ENCODE assay signal across 8 cellular contexts in genomic region chr4:138199568-138200235, GRCh38. TPM values are rescaled to one million over a fixed set of nuclear protein-coding genes. Genes with fewer than 3 reads are reported as not detected.
DNase-seq lines count a peak whose midpoint lies in the region; ATAC-seq and TF ChIP-seq lines count a peak whose summit lies in the region.

No MANE protein-coding gene starts in this region.

- no peak overlapping the region for H3K4me3 Mint-ChIP-seq in activated T-helper 2 cell treated with anti-CD3 and anti-CD28 coated beads, Interferon-gamma antibody, Interleukin-2, Interleukin-4, amounts not matched to agents 10 μg/mL and 5 μg/mL and 100 μg/mL, durations not matched to agents 14 hours and 24 hours and 36 hours (ENCODE audit: low read depth)
- no peak overlapping the region; the same call in 1 of the 2 replicates for H3K4me3 Mint-ChIP-seq in HFFc6

- no peak for TF ChIP-seq CTCF in HFFc6 (IDR thresholded peaks at IDR 0.05)

- ATAC-seq in GM18517 (IDR thresholded peaks at IDR 0.05; ENCODE audit: unreplicated experiment) (peak; percentile 76), HG02763 (IDR thresholded peaks at IDR 0.05; ENCODE audit: unreplicated experiment) (peak; percentile 55)

- no peaks in the 10 kb centered on the region for H3K9me3 Mint-ChIP-seq in activated T-helper 2 cell treated with anti-CD3 and anti-CD28 coated beads, Interferon-gamma antibody, Interleukin-2, Interleukin-4, amounts not matched to agents 10 μg/mL and 5 μg/mL and 100 μg/mL, durations not matched to agents 14 hours and 24 hours and 36 hours
- no peaks in the 10 kb centered on the region for H3K9me3 Mint-ChIP-seq in HFFc6

- no peaks in the 10 kb centered on the region for H3K27me3 Mint-ChIP-seq in activated T-helper 2 cell treated with anti-CD3 and anti-CD28 coated beads, Interferon-gamma antibody, Interleukin-2, Interleukin-4, amounts not matched to agents 10 μg/mL and 5 μg/mL and 100 μg/mL, durations not matched to agents 14 hours and 24 hours and 36 hours (ENCODE audit: low read depth)
- H3K27me3 Mint-ChIP-seq in HFFc6 (ENCODE audit: insufficient read depth), result peaks cover 1% of the 10 kb centered on the region; the same call in 1 of the 2 replicates

- H3K36me3 Mint-ChIP-seq in activated T-helper 2 cell treated with anti-CD3 and anti-CD28 coated beads, Interferon-gamma antibody, Interleukin-2, Interleukin-4, amounts not matched to agents 10 μg/mL and 5 μg/mL and 100 μg/mL, durations not matched to agents 14 hours and 24 hours and 36 hours (ENCODE audit: low read depth), result no peaks in the 10 kb centered on the region
- H3K36me3 Mint-ChIP-seq in HFFc6 (ENCODE audit: low read depth), result peaks cover 42% of the 10 kb centered on the region

- H3K4me1 Mint-ChIP-seq in activated T-helper 2 cell treated with anti-CD3 and anti-CD28 coated beads, Interferon-gamma antibody, Interleukin-2, Interleukin-4, amounts not matched to agents 10 μg/mL and 5 μg/mL and 100 μg/mL, durations not matched to agents 14 hours and 24 hours and 36 hours (ENCODE audit: low read depth), result peaks cover 3% of the 10 kb centered on the region
- peaks cover 18% of the 10 kb centered on the region for H3K4me1 Mint-ChIP-seq in HFFc6 (ENCODE audit: low read depth)

- DNase-seq in NCI-H748 (lab: John Stamatoyannopoulos, UW; ENCODE audit: unreplicated experiment), result peak; percentile 57
- DNase-seq in kidney tubule cell (ENCODE audit: low spot score), result peak; percentile 94
- DNase-seq in activated T-helper 2 cell treated with anti-CD3 and anti-CD28 coated beads, Interferon-gamma antibody, Interleukin-2, Interleukin-4, amounts not matched to agents 10 μg/mL and 5 μg/mL and 100 μg/mL, durations not matched to agents 14 hours and 24 hours and 36 hours (ENCODE audit: low spot score), result no peak
- no peak for DNase-seq in stimulated activated CD8-positive, alpha-beta memory T cell treated with anti-CD3 and anti-CD28 coated beads, Interleukin-4, amount 100 ng/mL, for 48 hours
- DNase-seq in HFFc6, result no peak
- DNase-seq in AG20443 (ENCODE audit: low spot score), result no peak

- intact Hi-C loops in activated T-helper 2 cell treated with anti-CD3 and anti-CD28 coated beads, Interferon-gamma antibody, Interleukin-2, Interleukin-4, amounts not matched to agents 10 μg/mL and 5 μg/mL and 100 μg/mL, durations not matched to agents 14 hours and 24 hours and 36 hours (cut with micrococcal nuclease), result no loop called here

- no peak overlapping the region for H3K27ac Mint-ChIP-seq in activated T-helper 2 cell treated with anti-CD3 and anti-CD28 coated beads, Interferon-gamma antibody, Interleukin-2, Interleukin-4, amounts not matched to agents 10 μg/mL and 5 μg/mL and 100 μg/mL, durations not matched to agents 14 hours and 24 hours and 36 hours
- no peak overlapping the region for H3K27ac Mint-ChIP-seq in HFFc6

RNA-seq across cellular contexts. Expression of gene SLC7A11, which starts 42.4 kb away (rescaled TPM):
- 0.92 and 1.8 TPM in 2 replicates for total RNA-seq in activated T-helper 2 cell treated with anti-CD3 and anti-CD28 coated beads, Interferon-gamma antibody, Interleukin-2, Interleukin-4, amounts not matched to agents 10 μg/mL and 5 μg/mL and 100 μg/mL, durations not matched to agents 14 hours and 24 hours and 36 hours
- 10 to 100 TPM; 12.0 to 66.1 (median 54.1) TPM for total RNA-seq in HFFc6 (2021; fragmentation: NEBNext Ultra II Directional; extraction: Animal tissue kit (Norgen Biotek cat#: 25700))

Comparison
In these comparisons a context has a peak if more than half of its experiments do, and no peak if none do; other contexts are left out.
1. DNase-seq: peak in NCI-H748 (single experiment) and kidney tubule cell (single experiment); none in activated T-helper 2 cell treated with anti-CD3 and anti-CD28 coated beads, Interferon-gamma antibody, Interleukin-2, Interleukin-4, amounts not matched to agents 10 μg/mL and 5 μg/mL and 100 μg/mL, durations not matched to agents 14 hours and 24 hours and 36 hours (single experiment), stimulated activated CD8-positive, alpha-beta memory T cell treated with anti-CD3 and anti-CD28 coated beads, Interleukin-4, amount 100 ng/mL, for 48 hours (single experiment), HFFc6 (single experiment) and AG20443 (single experiment).